In the genomic region with DNA sequence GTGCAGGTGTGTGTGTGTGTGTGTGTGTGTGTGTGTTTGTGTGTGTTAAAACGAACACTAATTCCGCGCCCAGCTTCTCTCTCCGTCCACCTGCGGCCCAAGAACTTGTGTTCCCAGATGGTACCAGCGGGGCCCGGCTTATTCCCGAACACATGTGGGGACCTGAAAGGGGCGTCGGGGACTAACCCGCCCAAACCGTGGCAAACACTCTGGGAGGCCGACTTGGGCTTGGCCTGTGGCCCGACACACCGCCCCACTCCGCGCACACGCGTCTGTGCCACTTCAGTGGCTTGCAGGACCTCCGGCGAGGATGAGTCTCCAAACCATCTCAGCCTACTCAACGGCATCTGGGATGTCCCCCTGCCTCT, we compare ENCODE assay signal across 9 cellular contexts. TPM values are rescaled to one million over a fixed set of nuclear protein-coding genes. Genes with fewer than 3 reads are reported as not detected.
DNase-seq lines count a peak whose midpoint lies in the region; ATAC-seq and TF ChIP-seq lines count a peak whose summit lies in the region.
"Had no signal": no experiment of that assay in that cellular context is flagged by ENCODE, and none has a peak within 500 bp of the region (broad histone marks: within the 10 kb centered on the region; RNA-seq: fewer than 3 reads in every experiment).

No MANE protein-coding gene starts in this region.

- no peak overlapping the region for H3K27ac Mint-ChIP-seq in stimulated activated naive CD8-positive, alpha-beta T cell treated with anti-CD3 and anti-CD28 coated beads, Interleukin-15, Interleukin-2, amounts not matched to agents 100 ng/mL and 50 ng/mL, for 24 hours
- H3K27ac Mint-ChIP-seq in endothelial cell (ENCODE audit: unreplicated experiment) = no peak overlapping the region
- H3K27ac Mint-ChIP-seq: IgD-negative memory B cell had no signal

- peak overlapping the region; percentile 45 for H3K4me3 Mint-ChIP-seq in stimulated activated naive CD8-positive, alpha-beta T cell treated with anti-CD3 and anti-CD28 coated beads, Interleukin-15, Interleukin-2, amounts not matched to agents 100 ng/mL and 50 ng/mL, for 24 hours
- peak overlapping the region; percentile 82 for H3K4me3 Mint-ChIP-seq in endothelial cell (ENCODE audit: unreplicated experiment)
- H3K4me3 Mint-ChIP-seq: IgD-negative memory B cell had no signal

- no peak for TF ChIP-seq CTCF in endothelial cell (IDR thresholded peaks at IDR 0.05; ENCODE audit: unreplicated experiment)
- TF ChIP-seq CTCF in neural cell (IDR thresholded peaks at IDR 0.05; ENCODE audit: poor library complexity, severe bottlenecking) = no peak

- H3K9me3 Mint-ChIP-seq in stimulated activated naive CD8-positive, alpha-beta T cell treated with anti-CD3 and anti-CD28 coated beads, Interleukin-15, Interleukin-2, amounts not matched to agents 100 ng/mL and 50 ng/mL, for 24 hours = peaks cover 2% of the 10 kb centered on the region
- H3K9me3 Mint-ChIP-seq in endothelial cell (ENCODE audit: unreplicated experiment) = no peaks in the 10 kb centered on the region

- H3K4me1 Mint-ChIP-seq in stimulated activated naive CD8-positive, alpha-beta T cell treated with anti-CD3 and anti-CD28 coated beads, Interleukin-15, Interleukin-2, amounts not matched to agents 100 ng/mL and 50 ng/mL, for 24 hours (ENCODE audit: low read depth) = peaks cover 22% of the 10 kb centered on the region
- H3K4me1 Mint-ChIP-seq in endothelial cell (ENCODE audit: unreplicated experiment) = peaks cover 27% of the 10 kb centered on the region

- H3K27me3 ChIP-seq in neural cell (ENCODE audit: insufficient read depth, low read depth, low read length) = peaks cover 52% of the 10 kb centered on the region

- H3K36me3 ChIP-seq in neural cell (ENCODE audit: insufficient read depth, low read length) = no peaks in the 10 kb centered on the region

- no peak for DNase-seq in stimulated activated naive CD8-positive, alpha-beta T cell treated with anti-CD3 and anti-CD28 coated beads, Interleukin-15, Interleukin-2, amounts not matched to agents 100 U/mL and 50 U/mL, for 24 hours
- no peak for DNase-seq in endothelial cell (ENCODE audit: low spot score)
- DNase-seq in NCI-H2081 treated with DMSO at 0.1 percent for 48 hours (lab: John Stamatoyannopoulos, UW) = no peak
- no peak for DNase-seq in activated naive CD4-positive, alpha-beta T cell treated with anti-CD3 and anti-CD28 coated beads, Interleukin-2, amount 50 U/mL, for 16 hours
- no peak for DNase-seq in glomerular visceral epithelial cell (ENCODE audit: extremely low spot score)

- no peak overlapping the region for H3K4me2 ChIP-seq in neural cell (ENCODE audit: low read length)

- H3K79me2 ChIP-seq in neural cell (replicated peaks; ENCODE audit: insufficient read depth, low read length) = no peaks in the 10 kb centered on the region

- H3K27ac ChIP-seq in neural cell (ENCODE audit: low read length) = no peak overlapping the region

- no peaks in the 10 kb centered on the region for H3F3A ChIP-seq in neural cell (ENCODE audit: insufficient read depth, low read length, poor library complexity, severe bottlenecking)

- TF ChIP-seq EP300 in neural cell (conservative IDR thresholded peaks at IDR 0.05; ENCODE audit: poor library complexity, severe bottlenecking) = no peak

- no peaks in the 10 kb centered on the region for H3K9me2 ChIP-seq in neural cell (ENCODE audit: insufficient read depth, low read length)

- no peak for TF ChIP-seq RAD21 in neural cell (conservative IDR thresholded peaks at IDR 0.05)

- H3K9ac ChIP-seq in neural cell (ENCODE audit: low read length) = no peak overlapping the region

- peak overlapping the region; percentile 73 for H3K4me3 ChIP-seq in neural cell (ENCODE audit: low read length)

- H2AFZ ChIP-seq in neural cell (ENCODE audit: low read depth, low read length) = no peak overlapping the region

- no peaks in the 10 kb centered on the region for H3K36me3 Mint-ChIP-seq in stimulated activated naive CD8-positive, alpha-beta T cell treated with anti-CD3 and anti-CD28 coated beads, Interleukin-15, Interleukin-2, amounts not matched to agents 100 ng/mL and 50 ng/mL, for 24 hours (ENCODE audit: low read depth)
- no peaks in the 10 kb centered on the region for H3K36me3 Mint-ChIP-seq in endothelial cell (ENCODE audit: low read depth, unreplicated experiment)
- H3K36me3 Mint-ChIP-seq: IgD-negative memory B cell had no signal

- H3K9me3 ChIP-seq in neural cell (ENCODE audit: low read length) = no peaks in the 10 kb centered on the region

- no peak for ATAC-seq in stimulated activated naive CD8-positive, alpha-beta T cell treated with anti-CD3 and anti-CD28 coated beads, Interleukin-15, Interleukin-2, amounts not matched to agents 100 U/mL and 50 U/mL, for 24 hours
- no peak for ATAC-seq in GM18498 (IDR thresholded peaks at IDR 0.05; ENCODE audit: unreplicated experiment)

- H4K20me1 ChIP-seq in neural cell (ENCODE audit: insufficient read depth) = no peaks in the 10 kb centered on the region

- H3K27me3 Mint-ChIP-seq in stimulated activated naive CD8-positive, alpha-beta T cell treated with anti-CD3 and anti-CD28 coated beads, Interleukin-15, Interleukin-2, amounts not matched to agents 100 ng/mL and 50 ng/mL, for 24 hours = peaks cover 56% of the 10 kb centered on the region
- peaks cover 17% of the 10 kb centered on the region for H3K27me3 Mint-ChIP-seq in endothelial cell (ENCODE audit: unreplicated experiment)

TF ChIP-seq in neural cell, 6 proteins besides CTCF, POLR2A, EP300 and RAD21:
- TF ChIP-seq, protein P1, sequence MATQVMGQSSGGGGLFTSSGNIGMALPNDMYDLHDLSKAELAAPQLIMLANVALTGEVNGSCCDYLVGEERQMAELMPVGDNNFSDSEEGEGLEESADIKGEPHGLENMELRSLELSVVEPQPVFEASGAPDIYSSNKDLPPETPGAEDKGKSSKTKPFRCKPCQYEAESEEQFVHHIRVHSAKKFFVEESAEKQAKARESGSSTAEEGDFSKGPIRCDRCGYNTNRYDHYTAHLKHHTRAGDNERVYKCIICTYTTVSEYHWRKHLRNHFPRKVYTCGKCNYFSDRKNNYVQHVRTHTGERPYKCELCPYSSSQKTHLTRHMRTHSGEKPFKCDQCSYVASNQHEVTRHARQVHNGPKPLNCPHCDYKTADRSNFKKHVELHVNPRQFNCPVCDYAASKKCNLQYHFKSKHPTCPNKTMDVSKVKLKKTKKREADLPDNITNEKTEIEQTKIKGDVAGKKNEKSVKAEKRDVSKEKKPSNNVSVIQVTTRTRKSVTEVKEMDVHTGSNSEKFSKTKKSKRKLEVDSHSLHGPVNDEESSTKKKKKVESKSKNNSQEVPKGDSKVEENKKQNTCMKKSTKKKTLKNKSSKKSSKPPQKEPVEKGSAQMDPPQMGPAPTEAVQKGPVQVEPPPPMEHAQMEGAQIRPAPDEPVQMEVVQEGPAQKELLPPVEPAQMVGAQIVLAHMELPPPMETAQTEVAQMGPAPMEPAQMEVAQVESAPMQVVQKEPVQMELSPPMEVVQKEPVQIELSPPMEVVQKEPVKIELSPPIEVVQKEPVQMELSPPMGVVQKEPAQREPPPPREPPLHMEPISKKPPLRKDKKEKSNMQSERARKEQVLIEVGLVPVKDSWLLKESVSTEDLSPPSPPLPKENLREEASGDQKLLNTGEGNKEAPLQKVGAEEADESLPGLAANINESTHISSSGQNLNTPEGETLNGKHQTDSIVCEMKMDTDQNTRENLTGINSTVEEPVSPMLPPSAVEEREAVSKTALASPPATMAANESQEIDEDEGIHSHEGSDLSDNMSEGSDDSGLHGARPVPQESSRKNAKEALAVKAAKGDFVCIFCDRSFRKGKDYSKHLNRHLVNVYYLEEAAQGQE (IDR thresholded peaks at IDR 0.05; ENCODE audit: borderline replicate concordance) = no peak
- no peak for TF ChIP-seq SMC3 (conservative IDR thresholded peaks at IDR 0.05; ENCODE audit: poor library complexity)

RNA-seq across cellular contexts. Expression of a gene that starts 0.9 kb away (rescaled TPM):
- total RNA-seq in endothelial cell (ENCODE audit: unreplicated experiment) = 0.46 TPM
- not detected in 2 replicates for polyA plus RNA-seq in neural cell
- polyA minus RNA-seq in neural cell = 0.24 TPM in 1 of 2 replicates, not detected in the other
- polyA plus RNA-seq: IgD-negative memory B cell had no signal
